Comparison of ENCODE assay signal across 1 cellular context in the genomic region with DNA sequence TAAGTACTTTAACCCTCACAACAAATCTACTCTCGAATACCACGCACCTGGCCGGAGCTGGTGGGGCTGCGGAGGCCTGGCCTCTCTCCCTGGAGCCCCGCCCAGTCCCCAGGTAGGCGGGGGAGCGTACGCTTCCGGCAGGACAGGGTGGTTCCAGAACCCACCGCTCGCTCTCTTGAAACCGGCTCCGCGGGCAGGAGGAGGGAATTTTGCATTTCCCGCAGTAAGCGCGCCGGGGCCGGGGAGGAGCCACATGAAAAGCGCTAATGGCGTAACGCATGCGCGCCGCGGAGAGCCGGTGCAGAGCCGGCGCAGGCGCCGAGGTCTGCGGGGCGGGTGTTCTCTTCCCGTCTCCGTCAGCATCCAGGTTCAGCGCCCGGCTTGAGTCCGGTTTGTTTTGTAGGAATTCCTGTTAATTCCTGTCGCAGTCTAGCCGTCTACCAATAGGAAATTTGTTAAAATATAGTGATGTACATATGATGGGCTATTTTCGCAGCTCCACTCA.
TF ChIP-seq lines count a peak whose summit lies in the region.

No MANE protein-coding gene starts in this region.

TF ChIP-seq in HepG2, 621 proteins besides CTCF, POLR2A, EP300 and RAD21 (continued from another document and continues in another):
- TF ChIP-seq ZBTB39 (CRISPR knock-in tag; IDR thresholded peaks at IDR 0.05) (no peak), ZNF430 (CRISPR knock-in tag; IDR thresholded peaks at IDR 0.05) (no peak), XBP1 (CRISPR knock-in tag; IDR thresholded peaks at IDR 0.05) (no peak), ZNF678 (CRISPR knock-in tag; IDR thresholded peaks at IDR 0.05) (no peak), ZNF232 (CRISPR knock-in tag; IDR thresholded peaks at IDR 0.05; ENCODE audit: borderline replicate concordance) (0 out of 2 replicates have a peak, but pooled peaks have one; percentile 16), KLF16 (CRISPR knock-in tag; IDR thresholded peaks at IDR 0.05) (peak in 1 of 2 experiments; percentile 56; a peak in 1 of 4 replicates), ZSCAN25 (CRISPR knock-in tag; IDR thresholded peaks at IDR 0.05) (no peak), ZNF644 (CRISPR knock-in tag; IDR thresholded peaks at IDR 0.05; ENCODE audit: low read depth) (0 out of 2 replicates have a peak, but pooled peaks have one; percentile 14), CREBL2 (CRISPR knock-in tag; IDR thresholded peaks at IDR 0.05; ENCODE audit: borderline replicate concordance) (no peak), ZHX2 (IDR thresholded peaks at IDR 0.05; ENCODE audit: low read depth) (no peak), ZHX2 (CRISPR knock-in tag; IDR thresholded peaks at IDR 0.05; ENCODE audit: borderline replicate concordance) (no peak), ZNF331 (CRISPR knock-in tag; IDR thresholded peaks at IDR 0.05) (no peak), HMGXB4 (CRISPR knock-in tag; IDR thresholded peaks at IDR 0.05; ENCODE audit: borderline replicate concordance in 1 of 2, low read depth in 1 of 2) (no peak), CREM (IDR thresholded peaks at IDR 0.05) (no peak), CREM (CRISPR knock-in tag; IDR thresholded peaks at IDR 0.05) (no peak), SMARCE1 (IDR thresholded peaks at IDR 0.05; ENCODE audit: borderline replicate concordance) (no peak), BHLHE40 (IDR thresholded peaks at IDR 0.05; ENCODE audit: low read length) (no peak), HOXA3 (CRISPR knock-in tag; IDR thresholded peaks at IDR 0.05) (0 out of 2 replicates have a peak, but pooled peaks have one; percentile 41), ZNF362 (CRISPR knock-in tag; IDR thresholded peaks at IDR 0.05; ENCODE audit: borderline replicate concordance) (no peak), POLR2AphosphoS5 (IDR thresholded peaks at IDR 0.05; ENCODE audit: low read depth, low read length) (peak; percentile 46; the same call in 1 of the 2 replicates), ARID2 (CRISPR knock-in tag; IDR thresholded peaks at IDR 0.05; ENCODE audit: borderline replicate concordance) (no peak), PATZ1 (CRISPR knock-in tag; IDR thresholded peaks at IDR 0.05) (no peak), ZSCAN29 (CRISPR knock-in tag; conservative IDR thresholded peaks at IDR 0.05) (no peak), DMAP1 (CRISPR knock-in tag; IDR thresholded peaks at IDR 0.05) (no peak), JDP2 (CRISPR knock-in tag; IDR thresholded peaks at IDR 0.05; ENCODE audit: borderline replicate concordance) (no peak), ZNF30 (CRISPR knock-in tag; IDR thresholded peaks at IDR 0.05) (no peak), SAFB2 (CRISPR knock-in tag; IDR thresholded peaks at IDR 0.05; ENCODE audit: borderline replicate concordance, low read depth) (no peak), RERE (CRISPR knock-in tag; IDR thresholded peaks at IDR 0.05; ENCODE audit: low read depth) (no peak), STAT6 (CRISPR knock-in tag; IDR thresholded peaks at IDR 0.05; ENCODE audit: borderline replicate concordance) (no peak), AGO1 (IDR thresholded peaks at IDR 0.05; ENCODE audit: low read depth, low read length, poor library complexity, severe bottlenecking) (peak; percentile 99)
